In genomic region chr10:5518143-5518542, GRCh38 we compare ENCODE assay signal across 14 cellular contexts. TPM values are rescaled to one million over a fixed set of nuclear protein-coding genes. Genes with fewer than 3 reads are reported as not detected.
A peak's percentile ranks its signal among the peaks of the same experiment; 100 is the strongest.
DNase-seq lines count a peak whose midpoint lies in the region; ATAC-seq and TF ChIP-seq lines count a peak whose summit lies in the region.
"Had no signal": no experiment of that assay in that cellular context is flagged by ENCODE, and none has a peak within 500 bp of the region (broad histone marks: within the 10 kb centered on the region; RNA-seq: fewer than 3 reads in every experiment).

No MANE protein-coding gene starts in this region.

- peaks cover 0 to 27% (median 0%) of the 10 kb centered on the region in 5 donors for H3K27me3 Mint-ChIP-seq in naive thymus-derived CD4-positive, alpha-beta T cell

- H3K27me3 ChIP-seq in mucosa of rectum (ENCODE audit: control insufficient read depth in 2 of 2, insufficient read depth in 2 of 2, low read length in 2 of 2) (no peaks in the 10 kb centered on the region), gastroesophageal sphincter (no peaks in the 10 kb centered on the region)
- H3K27me3 ChIP-seq in naive thymus-derived CD4-positive, alpha-beta T cell (ENCODE audit: control insufficient read depth in 2 of 2, insufficient read depth in 2 of 2, low read length in 2 of 2) = no peaks in the 10 kb centered on the region
- H3K27me3 ChIP-seq: neural progenitor cell, stomach had no signal

- TF ChIP-seq CTCF in gastroesophageal sphincter (IDR thresholded peaks at IDR 0.05) = no peak
- no peak for TF ChIP-seq CTCF in GM10266 (IDR thresholded peaks at IDR 0.05; ENCODE audit: control insufficient read depth, insufficient read depth, low read depth, missing control alignments)

- peaks cover 0 to 8% (median 0%) of the 10 kb centered on the region in 11 donors for H3K9me3 Mint-ChIP-seq in naive thymus-derived CD4-positive, alpha-beta T cell
- H3K9me3 Mint-ChIP-seq: activated naive CD8-positive, alpha-beta T cell treated with anti-CD3 and anti-CD28 coated beads, Interleukin-2, amount 10 ng/mL, durations not matched to agents 7 days and 5 days had no signal

- H3K36me3 ChIP-seq in mucosa of rectum (ENCODE audit: control insufficient read depth in 2 of 2, insufficient read depth in 2 of 2, low read length in 2 of 2) (no peaks in the 10 kb centered on the region), gastroesophageal sphincter (no peaks in the 10 kb centered on the region)
- no peaks in the 10 kb centered on the region for H3K36me3 ChIP-seq in naive thymus-derived CD4-positive, alpha-beta T cell (ENCODE audit: control insufficient read depth in 2 of 3, insufficient read depth in 3 of 3, low read length in 3 of 3)
- H3K36me3 ChIP-seq: neural progenitor cell, stomach had no signal

- H3K4me3 Mint-ChIP-seq in naive thymus-derived CD4-positive, alpha-beta T cell = no peak overlapping the region
- H3K4me3 Mint-ChIP-seq: activated naive CD8-positive, alpha-beta T cell treated with anti-CD3 and anti-CD28 coated beads, Interleukin-2, amount 10 ng/mL, durations not matched to agents 7 days and 5 days; neural progenitor cell had no signal

- H3K4me1 ChIP-seq in mucosa of rectum (ENCODE audit: control insufficient read depth in 2 of 2, insufficient read depth in 2 of 2, low read length in 2 of 2) (peaks cover 8 to 21% of the 10 kb centered on the region in 2 donors), gastroesophageal sphincter (peaks cover 0 to 15% (median 0%) of the 10 kb centered on the region in 3 donors)
- no peaks in the 10 kb centered on the region for H3K4me1 ChIP-seq in naive thymus-derived CD4-positive, alpha-beta T cell (ENCODE audit: control insufficient read depth in 2 of 2, insufficient read depth in 2 of 2, low read length in 2 of 2)

- H3K27ac ChIP-seq in mucosa of rectum (ENCODE audit: low read depth in 2 of 2, low read length in 2 of 2) (peak overlapping the region; percentile 67), gastroesophageal sphincter (peak overlapping the region in 1 of 4 donors; percentile 11)
- H3K27ac ChIP-seq in naive thymus-derived CD4-positive, alpha-beta T cell (ENCODE audit: low read depth, low read length) = no peak overlapping the region
- H3K27ac ChIP-seq: neural progenitor cell, stomach had no signal

- no peak for TF ChIP-seq POLR2A in gastroesophageal sphincter (IDR thresholded peaks at IDR 0.05)

- POLR2A ChIA-PET in naive thymus-derived CD4-positive, alpha-beta T cell (lab: Charles Lee) = no interaction called here

- H3K4me3 ChIP-seq in mucosa of rectum (ENCODE audit: low read length in 2 of 2) (no peak overlapping the region), gastroesophageal sphincter (no peak overlapping the region)
- no peak overlapping the region for H3K4me3 ChIP-seq in naive thymus-derived CD4-positive, alpha-beta T cell (ENCODE audit: low read length)
- H3K4me3 ChIP-seq: neural progenitor cell, stomach had no signal

- peaks cover 4 to 12% (median 6%) of the 10 kb centered on the region in 7 donors for H3K4me1 Mint-ChIP-seq in naive thymus-derived CD4-positive, alpha-beta T cell

- no peaks in the 10 kb centered on the region for H3K9me3 ChIP-seq in mucosa of rectum (ENCODE audit: control insufficient read depth in 2 of 2, low read length in 2 of 2)
- H3K9me3 ChIP-seq in gastroesophageal sphincter = no peaks in the 10 kb centered on the region
- no peaks in the 10 kb centered on the region for H3K9me3 ChIP-seq in naive thymus-derived CD4-positive, alpha-beta T cell (ENCODE audit: control insufficient read depth in 2 of 3, low read length in 3 of 3)
- H3K9me3 ChIP-seq: stomach had no signal

- peak overlapping the region; percentile 7 to 24 for H3K9ac ChIP-seq in mucosa of rectum (ENCODE audit: low read depth in 1 of 2, low read length in 2 of 2)
- H3K9ac ChIP-seq: neural progenitor cell had no signal

- ATAC-seq in gastroesophageal sphincter = no peak
- no peak for ATAC-seq in naive thymus-derived CD4-positive, alpha-beta T cell

- DNase-seq in DMS79 (lab: John Stamatoyannopoulos, UW) (peak; percentile 42), NCI-H2029 (lab: John Stamatoyannopoulos, UW) (peak; percentile 80), SHP77 (lab: John Stamatoyannopoulos, UW) (peak; percentile 79 to 86), GM10266 (ENCODE audit: extremely low spot score) (no peak), GM19238 (ENCODE audit: insufficient read length, low spot score) (no peak)
- DNase-seq in naive thymus-derived CD4-positive, alpha-beta T cell = no peak
- DNase-seq: activated naive CD8-positive, alpha-beta T cell treated with anti-CD3 and anti-CD28 coated beads, Interleukin-2, amount 10 ng/mL, durations not matched to agents 7 days and 5 days; central memory CD4-positive, alpha-beta T cell; stomach had no signal

- intact Hi-C loops in naive thymus-derived CD4-positive, alpha-beta T cell (cut with micrococcal nuclease) = no loop called here

- CTCF ChIA-PET in naive thymus-derived CD4-positive, alpha-beta T cell (lab: Charles Lee) = no interaction called here

- WGBS in gastroesophageal sphincter (ENCODE audit: low coverage in 1 of 2), 2 donors = 32 to 55% methylated on average over 3 to 5 of the region's 5 CpGs

- TF ChIP-seq EP300 in gastroesophageal sphincter (IDR thresholded peaks at IDR 0.05) = no peak

- no peak overlapping the region for H3K27ac Mint-ChIP-seq in naive thymus-derived CD4-positive, alpha-beta T cell
- H3K27ac Mint-ChIP-seq: activated naive CD8-positive, alpha-beta T cell treated with anti-CD3 and anti-CD28 coated beads, Interleukin-2, amount 10 ng/mL, durations not matched to agents 7 days and 5 days had no signal

- no peaks in the 10 kb centered on the region for H3K36me3 Mint-ChIP-seq in naive thymus-derived CD4-positive, alpha-beta T cell
- H3K36me3 Mint-ChIP-seq: activated naive CD8-positive, alpha-beta T cell treated with anti-CD3 and anti-CD28 coated beads, Interleukin-2, amount 10 ng/mL, durations not matched to agents 7 days and 5 days; neural progenitor cell had no signal

RNA-seq across cellular contexts. Expression of gene CALML3, which starts 6.6 kb away (rescaled TPM):
- total RNA-seq in gastroesophageal sphincter = 10 to 100 TPM in 1 of 4 donors, 1 to 10 TPM in 1, under 1 TPM in 1, not detected in 1; 0.13 to 19.4 (median 1.9) TPM
- total RNA-seq in naive thymus-derived CD4-positive, alpha-beta T cell = not detected
- polyA plus RNA-seq in naive thymus-derived CD4-positive, alpha-beta T cell = not detected
- total RNA-seq: activated naive CD8-positive, alpha-beta T cell treated with anti-CD3 and anti-CD28 coated beads, Interleukin-2, amount 10 ng/mL, durations not matched to agents 7 days and 5 days; glomerular endothelial cell; kidney epithelial cell; stomach had no signal

RNA-seq across cellular contexts. Expression of gene CALML5, which starts 18.8 kb away (rescaled TPM):
- not detected for total RNA-seq in gastroesophageal sphincter
- not detected for total RNA-seq in naive thymus-derived CD4-positive, alpha-beta T cell
- polyA plus RNA-seq in naive thymus-derived CD4-positive, alpha-beta T cell = not detected
- total RNA-seq: activated naive CD8-positive, alpha-beta T cell treated with anti-CD3 and anti-CD28 coated beads, Interleukin-2, amount 10 ng/mL, durations not matched to agents 7 days and 5 days; glomerular endothelial cell; kidney epithelial cell had no signal

Comparison
In these comparisons a context has a peak if more than half of its experiments do, and no peak if none do; other contexts are left out.
1. DNase-seq: peak in DMS79 (single experiment), NCI-H2029 (single experiment) and SHP77 (2 of 2); none in GM10266 (single experiment), naive thymus-derived CD4-positive, alpha-beta T cell (0 of 9) and GM19238 (single experiment).